ENCODE assay signal across 1 cellular context in the genomic region with DNA sequence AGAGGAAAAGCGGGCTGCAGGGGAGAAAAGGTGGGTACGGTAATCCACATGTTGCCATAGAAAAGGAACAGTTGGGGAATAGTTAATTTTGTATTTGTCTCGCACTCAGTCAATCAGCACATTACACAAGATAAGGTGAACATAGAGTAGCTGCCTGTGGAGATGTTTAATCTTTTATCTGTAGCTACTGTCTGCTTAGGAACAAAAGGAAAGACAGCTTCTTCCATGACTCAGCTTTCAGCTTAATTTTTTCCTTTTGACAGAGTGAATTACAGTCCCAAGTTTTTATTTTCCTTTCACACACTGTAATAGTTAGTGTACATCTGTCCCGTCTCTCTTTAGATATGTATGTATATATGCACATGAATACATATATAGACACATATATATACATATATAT.
A peak's percentile ranks its signal among the peaks of the same experiment; 100 is the strongest.
TF ChIP-seq lines count a peak whose summit lies in the region.

No MANE protein-coding gene starts in this region.

TF ChIP-seq in K562, 482 proteins besides CTCF, POLR2A, EP300 and RAD21 (continued from another document):
- TF ChIP-seq, protein P1, sequence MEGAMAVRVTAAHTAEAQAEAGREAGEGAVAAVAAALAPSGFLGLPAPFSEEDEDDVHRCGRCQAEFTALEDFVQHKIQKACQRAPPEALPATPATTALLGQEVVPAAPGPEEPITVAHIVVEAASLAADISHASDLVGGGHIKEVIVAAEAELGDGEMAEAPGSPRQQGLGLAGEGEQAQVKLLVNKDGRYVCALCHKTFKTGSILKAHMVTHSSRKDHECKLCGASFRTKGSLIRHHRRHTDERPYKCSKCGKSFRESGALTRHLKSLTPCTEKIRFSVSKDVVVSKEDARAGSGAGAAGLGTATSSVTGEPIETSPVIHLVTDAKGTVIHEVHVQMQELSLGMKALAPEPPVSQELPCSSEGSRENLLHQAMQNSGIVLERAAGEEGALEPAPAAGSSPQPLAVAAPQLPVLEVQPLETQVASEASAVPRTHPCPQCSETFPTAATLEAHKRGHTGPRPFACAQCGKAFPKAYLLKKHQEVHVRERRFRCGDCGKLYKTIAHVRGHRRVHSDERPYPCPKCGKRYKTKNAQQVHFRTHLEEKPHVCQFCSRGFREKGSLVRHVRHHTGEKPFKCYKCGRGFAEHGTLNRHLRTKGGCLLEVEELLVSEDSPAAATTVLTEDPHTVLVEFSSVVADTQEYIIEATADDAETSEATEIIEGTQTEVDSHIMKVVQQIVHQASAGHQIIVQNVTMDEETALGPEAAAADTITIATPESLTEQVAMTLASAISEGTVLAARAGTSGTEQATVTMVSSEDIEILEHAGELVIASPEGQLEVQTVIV (CRISPR knock-in tag; IDR thresholded peaks at IDR 0.05; ENCODE audit: borderline replicate concordance), result no peak
- no peak for TF ChIP-seq SAFB (IDR thresholded peaks at IDR 0.05; ENCODE audit: borderline replicate concordance, low read depth, low read length)
- no peak for TF ChIP-seq SMARCA5 (IDR thresholded peaks at IDR 0.05)
- peak; percentile 45; the same call in 1 of the 2 replicates for TF ChIP-seq TAL1 (IDR thresholded peaks at IDR 0.05)
